Comparison of ENCODE assay signal across 11 cellular contexts in the genomic region with DNA sequence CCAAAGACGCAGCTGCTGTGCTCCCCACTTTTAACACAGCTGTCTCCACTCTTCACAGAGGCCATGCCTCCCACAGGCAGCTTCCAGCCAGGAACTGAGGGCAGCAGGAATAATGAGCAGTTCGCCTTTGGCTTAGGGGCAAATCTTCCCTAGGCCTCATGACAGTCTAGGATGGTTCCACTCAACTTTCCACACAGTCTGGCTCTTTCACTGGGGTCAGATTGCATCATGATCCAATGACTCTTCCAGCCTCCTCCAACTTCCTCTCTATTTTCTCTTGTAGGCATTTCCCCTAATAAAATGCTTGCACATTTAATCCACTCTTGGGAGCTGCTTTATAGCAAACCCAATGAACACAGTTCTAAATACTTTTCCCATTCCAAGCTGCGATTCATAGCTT.
A peak's percentile ranks its signal among the peaks of the same experiment; 100 is the strongest.
DNase-seq lines count a peak whose midpoint lies in the region; ATAC-seq, FAIRE-seq and TF ChIP-seq lines count a peak whose summit lies in the region.
"Had no signal": no experiment of that assay in that cellular context is flagged by ENCODE, and none has a peak within 500 bp of the region (broad histone marks: within the 10 kb centered on the region; RNA-seq: fewer than 3 reads in every experiment).

No MANE protein-coding gene starts in this region.

- H3K27ac ChIP-seq in psoas muscle, result no peak overlapping the region

- DNase-seq in H54 (ENCODE audit: insufficient read length, low spot score), result no peak
- DNase-seq in RPMI7951 (ENCODE audit: low read depth), result peak; percentile 88
- DNase-seq in fibroblast of pulmonary artery (ENCODE audit: low read depth), result peak; percentile 79
- no peak for DNase-seq in psoas muscle
- no peak for DNase-seq in NCI-H1048 (lab: John Stamatoyannopoulos, UW)
- no peak for DNase-seq in nephron progenitor cell
- DNase-seq: activated gamma-delta T cell, NCI-H1092 treated with DMSO at 0.1 percent for 48 hours had no signal

- no peaks in the 10 kb centered on the region for H3K36me3 ChIP-seq in psoas muscle (ENCODE audit: insufficient read depth in 1 of 2, low read depth in 1 of 2)

- no peaks in the 10 kb centered on the region for H3K9me3 ChIP-seq in psoas muscle

- no peaks in the 10 kb centered on the region for H3K9me3 Mint-ChIP-seq in nephron progenitor cell

- H3K27me3 ChIP-seq in psoas muscle (ENCODE audit: insufficient read depth in 3 of 3, low read length in 2 of 3), result no peaks in the 10 kb centered on the region

- ATAC-seq in psoas muscle, result peak; percentile 34 to 62 (median 42)
- no peak for ATAC-seq in HG03025 (IDR thresholded peaks at IDR 0.05; ENCODE audit: low FRiP score, unreplicated experiment)
- no peak for ATAC-seq in HG03139 (IDR thresholded peaks at IDR 0.05; ENCODE audit: unreplicated experiment)
- ATAC-seq: activated CD4-positive, CD25-positive, alpha-beta regulatory T cell treated with anti-CD3 and anti-CD28 coated beads, Interleukin-2, amount 50 U/mL, for 24 hours had no signal

- H3K36me3 Mint-ChIP-seq in nephron progenitor cell (ENCODE audit: low read depth), result no peaks in the 10 kb centered on the region

- FAIRE-seq in H54 (lab: Jason Lieb, UNC), result peak; percentile 27

- TF ChIP-seq POLR2A in H54 (IDR thresholded peaks at IDR 0.05; ENCODE audit: low read depth, low read length), result no peak

- TF ChIP-seq CTCF in fibroblast of pulmonary artery (IDR thresholded peaks at IDR 0.05; ENCODE audit: low read length, missing control alignments), result no peak
- TF ChIP-seq CTCF in psoas muscle (IDR thresholded peaks at IDR 0.05), result no peak
- TF ChIP-seq CTCF in nephron progenitor cell (IDR thresholded peaks at IDR 0.05), result no peak

- H3K27ac Mint-ChIP-seq in nephron progenitor cell, result no peak overlapping the region

- H3K4me3 ChIP-seq in fibroblast of pulmonary artery (replicated peaks; ENCODE audit: low read depth, low read length), result no peak overlapping the region
- H3K4me3 ChIP-seq in psoas muscle, result no peak overlapping the region

- 49 to 66% (median 53%) methylated on average over 3 of the region's 3 CpGs for WGBS in psoas muscle, 3 donors

- H3K27me3 Mint-ChIP-seq in nephron progenitor cell (ENCODE audit: low read depth, poor library complexity), result peaks cover 3% of the 10 kb centered on the region

- H3K4me1 Mint-ChIP-seq in nephron progenitor cell, result peaks cover 32% of the 10 kb centered on the region

- intact Hi-C loops in psoas muscle (cut with DNase I), result no loop called here

- H3K4me3 Mint-ChIP-seq in nephron progenitor cell, result no peak overlapping the region

- no peaks in the 10 kb centered on the region for H3K4me1 ChIP-seq in psoas muscle

Comparison
In these comparisons a context has a peak if more than half of its experiments do, and no peak if none do; other contexts are left out.
1. DNase-seq: peak in RPMI7951 (single experiment) and fibroblast of pulmonary artery (single experiment); none in H54 (single experiment), psoas muscle (0 of 2), NCI-H1048 (single experiment) and nephron progenitor cell (single experiment).
2. ATAC-seq: peak in psoas muscle (4 of 4); none in HG03025 (single experiment) and HG03139 (single experiment).